ENCODE assay signal across 1 cellular context in the genomic region with DNA sequence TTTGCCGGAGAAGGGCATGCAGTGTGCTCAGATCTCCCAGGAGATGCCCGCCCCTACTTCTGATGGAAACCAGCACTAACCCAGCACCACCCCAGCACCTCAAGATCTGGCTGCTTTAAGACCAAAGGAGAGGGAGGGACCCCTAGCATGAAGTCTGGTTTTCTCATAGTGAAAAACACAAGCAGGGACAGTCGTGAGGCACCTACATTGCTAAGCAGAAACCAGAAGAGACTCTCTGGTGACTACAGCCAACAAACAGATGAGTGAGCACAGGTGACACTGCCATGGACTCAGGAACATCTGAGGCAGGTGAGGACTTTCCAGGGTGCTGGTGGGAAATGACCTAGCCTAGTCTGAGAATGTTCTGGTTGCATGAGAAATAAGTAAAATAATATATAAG.
TF ChIP-seq lines count a peak whose summit lies in the region.

No MANE protein-coding gene starts in this region.

TF ChIP-seq in GM12878, 131 proteins besides CTCF, POLR2A, EP300 and RAD21 (continued from another document):
- TF ChIP-seq, protein P1, sequence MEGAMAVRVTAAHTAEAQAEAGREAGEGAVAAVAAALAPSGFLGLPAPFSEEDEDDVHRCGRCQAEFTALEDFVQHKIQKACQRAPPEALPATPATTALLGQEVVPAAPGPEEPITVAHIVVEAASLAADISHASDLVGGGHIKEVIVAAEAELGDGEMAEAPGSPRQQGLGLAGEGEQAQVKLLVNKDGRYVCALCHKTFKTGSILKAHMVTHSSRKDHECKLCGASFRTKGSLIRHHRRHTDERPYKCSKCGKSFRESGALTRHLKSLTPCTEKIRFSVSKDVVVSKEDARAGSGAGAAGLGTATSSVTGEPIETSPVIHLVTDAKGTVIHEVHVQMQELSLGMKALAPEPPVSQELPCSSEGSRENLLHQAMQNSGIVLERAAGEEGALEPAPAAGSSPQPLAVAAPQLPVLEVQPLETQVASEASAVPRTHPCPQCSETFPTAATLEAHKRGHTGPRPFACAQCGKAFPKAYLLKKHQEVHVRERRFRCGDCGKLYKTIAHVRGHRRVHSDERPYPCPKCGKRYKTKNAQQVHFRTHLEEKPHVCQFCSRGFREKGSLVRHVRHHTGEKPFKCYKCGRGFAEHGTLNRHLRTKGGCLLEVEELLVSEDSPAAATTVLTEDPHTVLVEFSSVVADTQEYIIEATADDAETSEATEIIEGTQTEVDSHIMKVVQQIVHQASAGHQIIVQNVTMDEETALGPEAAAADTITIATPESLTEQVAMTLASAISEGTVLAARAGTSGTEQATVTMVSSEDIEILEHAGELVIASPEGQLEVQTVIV (IDR thresholded peaks at IDR 0.05; ENCODE audit: borderline replicate concordance, partially characterized antibody), result no peak
- TF ChIP-seq POU2F2 (IDR thresholded peaks at IDR 0.05; ENCODE audit: borderline replicate concordance, low read depth, low read length), result no peak
- TF ChIP-seq, protein P2, sequence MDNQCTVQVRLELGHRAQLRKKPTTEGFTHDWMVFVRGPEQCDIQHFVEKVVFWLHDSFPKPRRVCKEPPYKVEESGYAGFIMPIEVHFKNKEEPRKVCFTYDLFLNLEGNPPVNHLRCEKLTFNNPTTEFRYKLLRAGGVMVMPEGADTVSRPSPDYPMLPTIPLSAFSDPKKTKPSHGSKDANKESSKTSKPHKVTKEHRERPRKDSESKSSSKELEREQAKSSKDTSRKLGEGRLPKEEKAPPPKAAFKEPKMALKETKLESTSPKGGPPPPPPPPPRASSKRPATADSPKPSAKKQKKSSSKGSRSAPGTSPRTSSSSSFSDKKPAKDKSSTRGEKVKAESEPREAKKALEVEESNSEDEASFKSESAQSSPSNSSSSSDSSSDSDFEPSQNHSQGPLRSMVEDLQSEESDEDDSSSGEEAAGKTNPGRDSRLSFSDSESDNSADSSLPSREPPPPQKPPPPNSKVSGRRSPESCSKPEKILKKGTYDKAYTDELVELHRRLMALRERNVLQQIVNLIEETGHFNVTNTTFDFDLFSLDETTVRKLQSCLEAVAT (IDR thresholded peaks at IDR 0.05), result no peak
- TF ChIP-seq, protein P3, sequence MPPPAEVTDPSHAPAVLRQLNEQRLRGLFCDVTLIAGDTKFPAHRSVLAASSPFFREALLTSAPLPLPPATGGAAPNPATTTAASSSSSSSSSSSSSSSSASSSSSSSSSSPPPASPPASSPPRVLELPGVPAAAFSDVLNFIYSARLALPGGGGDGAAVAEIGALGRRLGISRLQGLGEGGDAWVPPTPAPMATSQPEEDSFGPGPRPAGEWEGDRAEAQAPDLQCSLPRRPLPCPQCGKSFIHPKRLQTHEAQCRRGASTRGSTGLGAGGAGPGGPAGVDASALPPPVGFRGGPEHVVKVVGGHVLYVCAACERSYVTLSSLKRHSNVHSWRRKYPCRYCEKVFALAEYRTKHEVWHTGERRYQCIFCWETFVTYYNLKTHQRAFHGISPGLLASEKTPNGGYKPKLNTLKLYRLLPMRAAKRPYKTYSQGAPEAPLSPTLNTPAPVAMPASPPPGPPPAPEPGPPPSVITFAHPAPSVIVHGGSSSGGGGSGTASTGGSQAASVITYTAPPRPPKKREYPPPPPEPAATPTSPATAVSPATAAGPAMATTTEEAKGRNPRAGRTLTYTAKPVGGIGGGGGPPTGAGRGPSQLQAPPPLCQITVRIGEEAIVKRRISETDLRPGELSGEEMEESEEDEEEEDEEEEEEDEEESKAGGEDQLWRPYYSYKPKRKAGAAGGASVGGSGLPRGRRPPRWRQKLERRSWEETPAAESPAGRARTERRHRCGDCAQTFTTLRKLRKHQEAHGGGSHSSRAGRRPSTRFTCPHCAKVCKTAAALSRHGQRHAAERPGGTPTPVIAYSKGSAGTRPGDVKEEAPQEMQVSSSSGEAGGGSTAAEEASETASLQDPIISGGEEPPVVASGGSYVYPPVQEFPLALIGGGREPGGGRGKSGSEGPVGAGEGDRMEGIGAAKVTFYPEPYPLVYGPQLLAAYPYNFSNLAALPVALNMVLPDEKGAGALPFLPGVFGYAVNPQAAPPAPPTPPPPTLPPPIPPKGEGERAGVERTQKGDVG (CRISPR knock-in tag; IDR thresholded peaks at IDR 0.05), result no peak
- TF ChIP-seq, protein P4, sequence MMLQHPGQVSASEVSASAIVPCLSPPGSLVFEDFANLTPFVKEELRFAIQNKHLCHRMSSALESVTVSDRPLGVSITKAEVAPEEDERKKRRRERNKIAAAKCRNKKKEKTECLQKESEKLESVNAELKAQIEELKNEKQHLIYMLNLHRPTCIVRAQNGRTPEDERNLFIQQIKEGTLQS (IDR thresholded peaks at IDR 0.05; ENCODE audit: borderline replicate concordance, extremely low read depth, low read depth, low read length), result no peak
- TF ChIP-seq NFXL1 (IDR thresholded peaks at IDR 0.05; ENCODE audit: borderline replicate concordance), result no peak
